In the genomic region with DNA sequence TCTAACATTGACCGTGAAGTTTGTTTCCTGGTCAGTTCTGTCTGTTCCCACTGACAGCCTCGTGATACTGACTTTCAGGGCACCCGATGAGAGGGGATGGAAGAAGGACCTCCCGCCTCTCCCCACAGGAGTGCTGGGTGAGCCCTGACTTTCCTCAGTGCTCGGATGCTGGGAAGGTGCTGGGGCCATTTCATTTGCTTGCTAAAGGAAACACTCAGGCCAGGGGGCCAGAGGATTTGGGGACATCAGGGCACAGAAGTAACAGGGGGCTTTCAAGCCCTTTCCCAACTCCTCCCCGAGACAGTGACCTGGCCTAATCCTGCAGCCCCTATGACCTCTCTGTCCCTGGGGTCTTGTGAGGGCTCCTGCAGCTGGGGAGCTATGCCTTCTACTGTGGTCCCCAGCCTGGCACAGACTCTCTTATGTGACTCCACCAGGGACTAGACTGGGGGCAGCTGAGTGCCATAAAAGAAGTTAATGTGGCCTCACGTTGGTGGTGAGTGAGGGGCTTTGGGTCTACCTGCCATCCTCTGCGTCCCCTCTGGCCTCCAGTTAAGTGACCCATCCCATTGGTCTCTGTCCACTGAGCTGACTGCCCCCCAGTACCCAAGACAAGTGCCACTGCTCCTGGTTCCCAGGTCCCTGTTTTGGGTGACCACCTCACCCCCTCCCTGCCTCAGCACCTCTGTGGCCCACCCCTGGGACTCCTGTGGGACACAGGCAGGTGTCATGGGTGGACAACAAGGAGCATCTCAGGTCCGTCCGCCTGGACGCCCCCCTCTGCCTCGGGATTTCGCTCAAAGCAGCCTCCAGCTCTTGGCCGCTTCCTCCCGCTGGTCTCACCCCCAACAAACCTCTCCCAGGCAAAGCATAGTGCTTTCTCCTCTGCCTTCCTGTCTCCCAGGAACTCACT, we compare ENCODE assay signal across 23 cellular contexts. TPM values are rescaled to one million over a fixed set of nuclear protein-coding genes. Genes with fewer than 3 reads are reported as not detected.
"Had no signal": no experiment of that assay in that cellular context is flagged by ENCODE, and none has a peak within 500 bp of the region (broad histone marks: within the 10 kb centered on the region; RNA-seq: fewer than 3 reads in every experiment).

No MANE protein-coding gene starts in this region.

- H3K9me3 ChIP-seq: MG63 had no signal

- H3K36me3 ChIP-seq: MG63 had no signal

- DNase-seq: activated B cell treated with CpG ODN at 0.5 μM for 24 hours; activated CD4-positive, alpha-beta T cell treated with anti-CD3 and anti-CD28 coated beads for 1 hour; activated CD4-positive, alpha-beta T cell treated with anti-CD3 and anti-CD28 coated beads, Interleukin-2, amount 10 ng/mL, durations not matched to agents 24 days and 14 days; activated CD4-positive, alpha-beta T cell treated with anti-CD3 and anti-CD28 coated beads, Interleukin-2, amount 50 U/mL, for 48 hours; activated CD8-positive, alpha-beta memory T cell treated with anti-CD3 and anti-CD28 coated beads, Interleukin-2, amount 10 ng/mL, durations not matched to agents 7 days and 5 days; activated gamma-delta T cell; activated T-cell treated with anti-CD3 and anti-CD28 coated beads, Interleukin-2, amount 50 U/mL, for 24 hours; aorta; MG63; MV-4-11; NCI-H1436; NCI-H1694 treated with DMSO at 0.1 percent for 48 hours; NCI-H2029 treated with DMSO at 0.1 percent for 48 hours; NCI-H524; T-cell; T-helper 2 cell; T1000 had no signal

- H3K27me3 ChIP-seq: MG63 had no signal

- ATAC-seq: activated CD8-positive, alpha-beta memory T cell treated with anti-CD3 and anti-CD28 coated beads, Interleukin-2, amount 10 ng/mL, durations not matched to agents 7 days and 5 days; T-cell had no signal

- H3K4me3 ChIP-seq: MG63, SK-N-MC had no signal

- H3K4me3 Mint-ChIP-seq: activated B cell treated with CpG ODN at 0.5 μM for 24 hours; activated CD4-positive, alpha-beta T cell treated with anti-CD3 and anti-CD28 coated beads, Interleukin-2, amount 10 ng/mL, durations not matched to agents 24 days and 14 days; activated CD8-positive, alpha-beta memory T cell treated with anti-CD3 and anti-CD28 coated beads, Interleukin-2, amount 10 ng/mL, durations not matched to agents 7 days and 5 days; activated naive CD4-positive, alpha-beta T cell treated with anti-CD3 and anti-CD28 coated beads, Interleukin-2, amount 50 U/mL, for 24 hours; activated T-cell treated with anti-CD3 and anti-CD28 coated beads, Interleukin-2, amount 50 U/mL, for 24 hours; activated T-helper 1 cell treated with anti-CD3 and anti-CD28 coated beads, Interleukin-12 subunit alpha, Interleukin-12 subunit beta, Interleukin-2, Interleukin-4 antibody, amounts not matched to agents 30 ng/mL and 10 ng/mL and 1 ng/mL, durations not matched to agents 14 hours and 24 hours and 36 hours; central memory CD8-positive, alpha-beta T cell; IgD-negative memory B cell; T-cell had no signal

- H3K9ac ChIP-seq: KMS-11 had no signal

- H3K36me3 Mint-ChIP-seq: activated CD8-positive, alpha-beta memory T cell treated with anti-CD3 and anti-CD28 coated beads, Interleukin-2, amount 10 ng/mL, durations not matched to agents 7 days and 5 days; activated naive CD4-positive, alpha-beta T cell treated with anti-CD3 and anti-CD28 coated beads, Interleukin-2, amount 50 U/mL, for 24 hours; IgD-negative memory B cell; T-cell had no signal

- H3K4me1 Mint-ChIP-seq: activated B cell treated with CpG ODN at 0.5 μM for 24 hours; activated CD4-positive, alpha-beta T cell treated with anti-CD3 and anti-CD28 coated beads, Interleukin-2, amount 10 ng/mL, durations not matched to agents 24 days and 14 days; activated CD8-positive, alpha-beta memory T cell treated with anti-CD3 and anti-CD28 coated beads, Interleukin-2, amount 10 ng/mL, durations not matched to agents 7 days and 5 days; activated naive CD4-positive, alpha-beta T cell treated with anti-CD3 and anti-CD28 coated beads, Interleukin-2, amount 50 U/mL, for 24 hours; central memory CD8-positive, alpha-beta T cell; IgD-negative memory B cell; T-cell had no signal

- H3K4me2 ChIP-seq: KMS-11 had no signal

- H3K27me3 Mint-ChIP-seq: activated CD4-positive, alpha-beta T cell treated with anti-CD3 and anti-CD28 coated beads, Interleukin-2, amount 10 ng/mL, durations not matched to agents 24 days and 14 days; activated CD8-positive, alpha-beta memory T cell treated with anti-CD3 and anti-CD28 coated beads, Interleukin-2, amount 10 ng/mL, durations not matched to agents 7 days and 5 days had no signal

- H3K9me3 Mint-ChIP-seq: activated B cell treated with CpG ODN at 0.5 μM for 24 hours; activated CD4-positive, alpha-beta T cell treated with anti-CD3 and anti-CD28 coated beads, Interleukin-2, amount 10 ng/mL, durations not matched to agents 24 days and 14 days; activated naive CD4-positive, alpha-beta T cell treated with anti-CD3 and anti-CD28 coated beads, Interleukin-2, amount 50 U/mL, for 24 hours; activated T-cell treated with anti-CD3 and anti-CD28 coated beads, Interleukin-2, amount 50 U/mL, for 24 hours; activated T-helper 1 cell treated with anti-CD3 and anti-CD28 coated beads, Interleukin-12 subunit alpha, Interleukin-12 subunit beta, Interleukin-2, Interleukin-4 antibody, amounts not matched to agents 30 ng/mL and 10 ng/mL and 1 ng/mL, durations not matched to agents 14 hours and 24 hours and 36 hours; central memory CD8-positive, alpha-beta T cell; IgD-negative memory B cell; T-cell had no signal

- H3K27ac ChIP-seq: KMS-11, SK-N-MC had no signal

- H3K27ac Mint-ChIP-seq: activated B cell treated with CpG ODN at 0.5 μM for 24 hours; activated CD4-positive, alpha-beta T cell treated with anti-CD3 and anti-CD28 coated beads, Interleukin-2, amount 10 ng/mL, durations not matched to agents 24 days and 14 days; activated CD8-positive, alpha-beta memory T cell treated with anti-CD3 and anti-CD28 coated beads, Interleukin-2, amount 10 ng/mL, durations not matched to agents 7 days and 5 days; activated naive CD4-positive, alpha-beta T cell treated with anti-CD3 and anti-CD28 coated beads, Interleukin-2, amount 50 U/mL, for 24 hours; activated T-cell treated with anti-CD3 and anti-CD28 coated beads, Interleukin-2, amount 50 U/mL, for 24 hours; activated T-helper 1 cell treated with anti-CD3 and anti-CD28 coated beads, Interleukin-12 subunit alpha, Interleukin-12 subunit beta, Interleukin-2, Interleukin-4 antibody, amounts not matched to agents 30 ng/mL and 10 ng/mL and 1 ng/mL, durations not matched to agents 14 hours and 24 hours and 36 hours; T-cell had no signal

RNA-seq across cellular contexts. Expression of gene HSPA12A, which starts 33.4 kb away (rescaled TPM):
- total RNA-seq: activated CD4-positive, alpha-beta T cell treated with anti-CD3 and anti-CD28 coated beads, Interleukin-2, amount 10 ng/mL, durations not matched to agents 24 days and 14 days; activated CD8-positive, alpha-beta memory T cell treated with anti-CD3 and anti-CD28 coated beads, Interleukin-2, amount 10 ng/mL, durations not matched to agents 7 days and 5 days had no signal
